16 cellular contexts compared by ENCODE assay signal in genomic region chr4:13921805-13922204, GRCh38.
DNase-seq lines count a peak whose midpoint lies in the region; ATAC-seq, FAIRE-seq and TF ChIP-seq lines count a peak whose summit lies in the region.
"Had no signal": no experiment of that assay in that cellular context is flagged by ENCODE, and none has a peak within 500 bp of the region (broad histone marks: within the 10 kb centered on the region; RNA-seq: fewer than 3 reads in every experiment).

No MANE protein-coding gene starts in this region.

- H3K79me2 ChIP-seq in keratinocyte (ENCODE audit: control insufficient read depth, insufficient read depth, low read length), result no peaks in the 10 kb centered on the region

- H3K27ac ChIP-seq in brain microvascular endothelial cell (peak overlapping the region; percentile 98), keratinocyte (ENCODE audit: control insufficient read depth, insufficient read depth, low read length) (peak overlapping the region; percentile 99), heart right ventricle (no peak overlapping the region)
- H3K27ac ChIP-seq: uterus had no signal

- in situ Hi-C loops in brain microvascular endothelial cell (cut with HindIII; ENCODE audit: low pct_ligation_motif_present, low sequenced_read_pairs), result no loop called here

- H3K4me1 ChIP-seq in keratinocyte (ENCODE audit: control insufficient read depth, extremely low read depth, insufficient read depth, low read length) (peaks cover 40% of the 10 kb centered on the region), heart right ventricle (peaks cover 0 to 21% (median 0%) of the 10 kb centered on the region in 9 donors)
- H3K4me1 ChIP-seq: BE2C, uterus had no signal

- H2AFZ ChIP-seq in keratinocyte (ENCODE audit: control insufficient read depth, low read length), result no peak overlapping the region

- H3K36me3 ChIP-seq in brain microvascular endothelial cell (replicated peaks) (no peaks in the 10 kb centered on the region), keratinocyte (ENCODE audit: control insufficient read depth in 2 of 2, extremely low read depth in 1 of 2, insufficient read depth in 2 of 2, low read length in 2 of 2) (no peaks in the 10 kb centered on the region), heart right ventricle (no peaks in the 10 kb centered on the region)
- H3K36me3 ChIP-seq: BE2C, uterus had no signal

- TF ChIP-seq CTCF in AG09309 (IDR thresholded peaks at IDR 0.05; ENCODE audit: control insufficient read depth, insufficient read depth, low read depth, low read length, missing control alignments), result no peak
- no peak for TF ChIP-seq CTCF in brain microvascular endothelial cell (IDR thresholded peaks at IDR 0.05; ENCODE audit: low read depth, low read length, missing control alignments)
- TF ChIP-seq CTCF in keratinocyte (optimal IDR thresholded peaks at IDR 0.05 in 1 of 3, IDR thresholded peaks at IDR 0.05 in 1 of 3, conservative IDR thresholded peaks at IDR 0.05 in 1 of 3; ENCODE audit: extremely low read depth in 1 of 3, insufficient read depth in 2 of 3, low read length in 3 of 3), result no peak
- no peak for TF ChIP-seq CTCF in heart right ventricle (IDR thresholded peaks at IDR 0.05)

- H3K9ac ChIP-seq in keratinocyte (ENCODE audit: control insufficient read depth, extremely low read depth, insufficient read depth, low read length), result peak overlapping the region; percentile 72

- FAIRE-seq in keratinocyte (lab: Jason Lieb, UNC), result peak; percentile 20

- 67 to 70% methylated on average over 1 of the region's 1 CpG for WGBS in heart right ventricle, 2 donors

- H3K4me3 ChIP-seq in AG09309 (ENCODE audit: control insufficient read depth, low read depth, low read length) (no peak overlapping the region), brain microvascular endothelial cell (ENCODE audit: low read depth, low read length) (no peak overlapping the region), keratinocyte (ENCODE audit: control insufficient read depth in 2 of 3, extremely low read depth in 1 of 3, insufficient read depth in 2 of 3, low read depth in 1 of 3, low read length in 3 of 3) (no peak overlapping the region), heart right ventricle (no peak overlapping the region)
- H3K4me3 ChIP-seq: uterus had no signal

- ATAC-seq in HG02943 (IDR thresholded peaks at IDR 0.05; ENCODE audit: low read depth, unreplicated experiment) (peak; percentile 46), GM21528 (IDR thresholded peaks at IDR 0.05; ENCODE audit: low FRiP score, unreplicated experiment) (no peak), GM21737 (IDR thresholded peaks at IDR 0.05; ENCODE audit: unreplicated experiment) (no peak), HG02588 (IDR thresholded peaks at IDR 0.05; ENCODE audit: unreplicated experiment) (no peak), heart right ventricle (no peak)
- ATAC-seq: Panc1 had no signal

- H3K9me3 ChIP-seq in keratinocyte (ENCODE audit: control insufficient read depth, low read depth, low read length), result no peaks in the 10 kb centered on the region
- H3K9me3 ChIP-seq in heart right ventricle, result peaks cover 0 to 6% (median 0%) of the 10 kb centered on the region in 11 donors
- H3K9me3 ChIP-seq: BE2C, uterus had no signal

- H3K9me1 ChIP-seq in keratinocyte (ENCODE audit: control insufficient read depth, extremely low read depth, insufficient read depth, low read length), result no peaks in the 10 kb centered on the region

- no peaks in the 10 kb centered on the region for H4K20me1 ChIP-seq in keratinocyte (ENCODE audit: control insufficient read depth, extremely low read depth, insufficient read depth, low read length)

- peak overlapping the region; percentile 81 for H3K4me2 ChIP-seq in keratinocyte (ENCODE audit: control insufficient read depth, extremely low read depth, insufficient read depth, low read depth, low read length)

- dilution Hi-C loops in keratinocyte (cut with MboI; ENCODE audit: extremely low pct_ligation_motif_present, low sequenced_read_pairs), result no loop called here

- peak; percentile 41 for DNase-seq in AG09309 (ENCODE audit: low read depth)
- no peak for DNase-seq in brain microvascular endothelial cell
- DNase-seq in keratinocyte (ENCODE audit: low read depth, low spot score), result no peak
- DNase-seq in heart right ventricle, result no peak
- DNase-seq: activated CD4-positive, CD25-positive, alpha-beta regulatory T cell treated with anti-CD3 and anti-CD28 coated beads, Interleukin-2, amount 50 U/mL, for 72 hours; BE2C; cerebellar nuclear complex; NCI-H187; NCI-H524 treated with DMSO at 0.1 percent for 48 hours; T-helper 1 cell; uterus had no signal

- no peaks in the 10 kb centered on the region for H3K27me3 ChIP-seq in brain microvascular endothelial cell (replicated peaks)
- H3K27me3 ChIP-seq in keratinocyte (ENCODE audit: control insufficient read depth, extremely low read depth, insufficient read depth, low read length), result no peaks in the 10 kb centered on the region
- no peaks in the 10 kb centered on the region for H3K27me3 ChIP-seq in heart right ventricle
- H3K27me3 ChIP-seq: BE2C, uterus had no signal

- intact Hi-C loops in heart right ventricle (cut with DNase I), result no loop called here

Comparison
In these comparisons a context has a peak if more than half of its experiments do, and no peak if none do; other contexts are left out.
1. H3K27ac ChIP-seq: peak in brain microvascular endothelial cell (single experiment) and keratinocyte (single experiment); none in heart right ventricle (0 of 10).